In genomic region chr11:641806-642370, GRCh38 we compare ENCODE assay signal across 2 cellular contexts.
TF ChIP-seq lines count a peak whose summit lies in the region.

No MANE protein-coding gene starts in this region.

TF ChIP-seq in SK-N-SH, 30 proteins besides CTCF, POLR2A, EP300 and RAD21 (continued from another document):
- TF ChIP-seq USF1 (IDR thresholded peaks at IDR 0.05; ENCODE audit: borderline replicate concordance, low read depth) (no peak), RFX5 (IDR thresholded peaks at IDR 0.05; ENCODE audit: low read length) (no peak)

TF ChIP-seq in SK-N-SH treated with all-trans-retinoic acid at 6 μM for 48 hours, 23 proteins besides CTCF, POLR2A, EP300 and RAD21 (continued from another document):
- TF ChIP-seq ZC3H10 (CRISPR knock-in tag; IDR thresholded peaks at IDR 0.05) (no peak), GLIS3 (CRISPR knock-in tag; IDR thresholded peaks at IDR 0.05) (no peak), TCF4 (CRISPR knock-in tag; IDR thresholded peaks at IDR 0.05; ENCODE audit: borderline replicate concordance) (no peak), TOX (CRISPR knock-in tag; IDR thresholded peaks at IDR 0.05; ENCODE audit: borderline replicate concordance) (no peak), CREB5 (CRISPR knock-in tag; IDR thresholded peaks at IDR 0.05; ENCODE audit: low read depth) (no peak), RARB (CRISPR knock-in tag; IDR thresholded peaks at IDR 0.05) (no peak), BACH2 (CRISPR knock-in tag; IDR thresholded peaks at IDR 0.05; ENCODE audit: borderline replicate concordance) (no peak), ARNTL (CRISPR knock-in tag; IDR thresholded peaks at IDR 0.05; ENCODE audit: borderline replicate concordance, low read depth) (no peak)
- TF ChIP-seq, protein P1, sequence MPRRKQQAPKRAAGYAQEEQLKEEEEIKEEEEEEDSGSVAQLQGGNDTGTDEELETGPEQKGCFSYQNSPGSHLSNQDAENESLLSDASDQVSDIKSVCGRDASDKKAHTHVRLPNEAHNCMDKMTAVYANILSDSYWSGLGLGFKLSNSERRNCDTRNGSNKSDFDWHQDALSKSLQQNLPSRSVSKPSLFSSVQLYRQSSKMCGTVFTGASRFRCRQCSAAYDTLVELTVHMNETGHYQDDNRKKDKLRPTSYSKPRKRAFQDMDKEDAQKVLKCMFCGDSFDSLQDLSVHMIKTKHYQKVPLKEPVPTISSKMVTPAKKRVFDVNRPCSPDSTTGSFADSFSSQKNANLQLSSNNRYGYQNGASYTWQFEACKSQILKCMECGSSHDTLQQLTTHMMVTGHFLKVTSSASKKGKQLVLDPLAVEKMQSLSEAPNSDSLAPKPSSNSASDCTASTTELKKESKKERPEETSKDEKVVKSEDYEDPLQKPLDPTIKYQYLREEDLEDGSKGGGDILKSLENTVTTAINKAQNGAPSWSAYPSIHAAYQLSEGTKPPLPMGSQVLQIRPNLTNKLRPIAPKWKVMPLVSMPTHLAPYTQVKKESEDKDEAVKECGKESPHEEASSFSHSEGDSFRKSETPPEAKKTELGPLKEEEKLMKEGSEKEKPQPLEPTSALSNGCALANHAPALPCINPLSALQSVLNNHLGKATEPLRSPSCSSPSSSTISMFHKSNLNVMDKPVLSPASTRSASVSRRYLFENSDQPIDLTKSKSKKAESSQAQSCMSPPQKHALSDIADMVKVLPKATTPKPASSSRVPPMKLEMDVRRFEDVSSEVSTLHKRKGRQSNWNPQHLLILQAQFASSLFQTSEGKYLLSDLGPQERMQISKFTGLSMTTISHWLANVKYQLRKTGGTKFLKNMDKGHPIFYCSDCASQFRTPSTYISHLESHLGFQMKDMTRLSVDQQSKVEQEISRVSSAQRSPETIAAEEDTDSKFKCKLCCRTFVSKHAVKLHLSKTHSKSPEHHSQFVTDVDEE (CRISPR knock-in tag; IDR thresholded peaks at IDR 0.05), result no peak
- TF ChIP-seq, protein P2, sequence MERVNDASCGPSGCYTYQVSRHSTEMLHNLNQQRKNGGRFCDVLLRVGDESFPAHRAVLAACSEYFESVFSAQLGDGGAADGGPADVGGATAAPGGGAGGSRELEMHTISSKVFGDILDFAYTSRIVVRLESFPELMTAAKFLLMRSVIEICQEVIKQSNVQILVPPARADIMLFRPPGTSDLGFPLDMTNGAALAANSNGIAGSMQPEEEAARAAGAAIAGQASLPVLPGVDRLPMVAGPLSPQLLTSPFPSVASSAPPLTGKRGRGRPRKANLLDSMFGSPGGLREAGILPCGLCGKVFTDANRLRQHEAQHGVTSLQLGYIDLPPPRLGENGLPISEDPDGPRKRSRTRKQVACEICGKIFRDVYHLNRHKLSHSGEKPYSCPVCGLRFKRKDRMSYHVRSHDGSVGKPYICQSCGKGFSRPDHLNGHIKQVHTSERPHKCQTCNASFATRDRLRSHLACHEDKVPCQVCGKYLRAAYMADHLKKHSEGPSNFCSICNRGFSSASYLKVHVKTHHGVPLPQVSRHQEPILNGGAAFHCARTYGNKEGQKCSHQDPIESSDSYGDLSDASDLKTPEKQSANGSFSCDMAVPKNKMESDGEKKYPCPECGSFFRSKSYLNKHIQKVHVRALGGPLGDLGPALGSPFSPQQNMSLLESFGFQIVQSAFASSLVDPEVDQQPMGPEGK (CRISPR knock-in tag; IDR thresholded peaks at IDR 0.05; ENCODE audit: borderline replicate concordance), result no peak
